9 cellular contexts compared by ENCODE assay signal in the genomic region with DNA sequence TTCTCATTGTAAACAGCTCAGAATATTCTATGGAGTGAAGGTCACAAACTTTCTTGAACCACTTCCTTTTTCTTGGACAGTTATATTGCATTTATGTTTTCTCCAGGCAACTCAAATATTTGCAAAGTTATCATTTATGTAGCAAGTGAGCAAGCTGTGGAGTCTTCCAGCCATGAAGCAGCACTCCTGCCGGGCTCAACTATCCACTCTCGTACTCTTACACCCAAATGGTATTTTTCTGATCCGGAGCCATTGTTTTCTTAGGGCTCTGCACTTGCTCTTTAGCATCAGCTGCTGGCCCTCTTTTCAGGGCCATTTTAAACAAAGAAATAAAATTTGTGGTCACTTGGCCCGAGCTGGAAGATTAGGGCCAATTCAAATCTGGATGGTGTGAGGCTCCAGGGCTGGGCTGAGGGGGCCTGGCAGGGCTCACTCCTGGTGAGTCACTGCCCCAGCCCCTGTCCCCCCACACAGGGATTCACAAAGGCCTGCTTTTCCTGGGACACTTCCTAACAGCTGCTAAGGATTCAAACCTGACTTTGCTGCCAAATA. TPM values are rescaled to one million over a fixed set of nuclear protein-coding genes. Genes with fewer than 3 reads are reported as not detected.
DNase-seq lines count a peak whose midpoint lies in the region; ATAC-seq and TF ChIP-seq lines count a peak whose summit lies in the region.
"Had no signal": no experiment of that assay in that cellular context is flagged by ENCODE, and none has a peak within 500 bp of the region (broad histone marks: within the 10 kb centered on the region; RNA-seq: fewer than 3 reads in every experiment).

No MANE protein-coding gene starts in this region.

- CTCF ChIA-PET in activated CD4-positive, alpha-beta T cell treated with anti-CD3 and anti-CD28 coated beads for 36 hours (lab: Charles Lee), result interaction anchor here (0.6 to 3.0 kb wide), 10 partner anchors 9 to 461 kb away, joined by 3 to 12 read pairs (median 4); partner anchors contain the start of gene GLRX5

- peaks cover 4% of the 10 kb centered on the region for H3K9me3 Mint-ChIP-seq in activated CD4-positive, alpha-beta T cell treated with anti-CD3 and anti-CD28 coated beads for 36 hours (ENCODE audit: low read depth)
- H3K9me3 Mint-ChIP-seq in activated naive CD8-positive, alpha-beta T cell treated with anti-CD3 and anti-CD28 coated beads, Interleukin-2, amount 10 ng/mL, durations not matched to agents 7 days and 5 days, result peaks cover 1% of the 10 kb centered on the region

- H3K36me3 Mint-ChIP-seq in activated CD4-positive, alpha-beta T cell treated with anti-CD3 and anti-CD28 coated beads for 36 hours (ENCODE audit: low read depth), result peaks cover 26% of the 10 kb centered on the region
- peaks cover 35% of the 10 kb centered on the region for H3K36me3 Mint-ChIP-seq in activated naive CD8-positive, alpha-beta T cell treated with anti-CD3 and anti-CD28 coated beads, Interleukin-2, amount 10 ng/mL, durations not matched to agents 7 days and 5 days

- TF ChIP-seq CTCF in testis (IDR thresholded peaks at IDR 0.05) (no peak), brain microvascular endothelial cell (IDR thresholded peaks at IDR 0.05; ENCODE audit: low read depth, low read length, missing control alignments) (no peak)

- in situ Hi-C loops in brain microvascular endothelial cell (cut with HindIII; ENCODE audit: low pct_ligation_motif_present, low sequenced_read_pairs), result no loop called here

- H3K27me3 ChIP-seq in layer of hippocampus (ENCODE audit: control insufficient read depth, insufficient read depth, low read length) (no peaks in the 10 kb centered on the region), testis (no peaks in the 10 kb centered on the region), brain microvascular endothelial cell (replicated peaks) (no peaks in the 10 kb centered on the region)

- no peaks in the 10 kb centered on the region for H3K36me3 ChIP-seq in testis (ENCODE audit: low read depth, missing control alignments)
- no peaks in the 10 kb centered on the region for H3K36me3 ChIP-seq in brain microvascular endothelial cell (replicated peaks)

- POLR2A ChIA-PET in activated CD4-positive, alpha-beta T cell treated with anti-CD3 and anti-CD28 coated beads for 36 hours (lab: Charles Lee), result interaction anchor here (1.7 kb wide), 1 partner anchor 26 kb away, joined by 8 read pairs; no protein-coding TSS in a partner anchor
- POLR2A ChIA-PET in activated naive CD8-positive, alpha-beta T cell treated with anti-CD3 and anti-CD28 coated beads, Interleukin-2, amount 10 ng/mL, durations not matched to agents 7 days and 5 days (lab: Charles Lee), result interaction anchor here (0.6 to 1.7 kb wide), 6 partner anchors 12 to 50 kb away, joined by 3 to 7 read pairs (median 4); no protein-coding TSS in a partner anchor

- peaks cover 54% of the 10 kb centered on the region for H3K4me1 ChIP-seq in testis

- H3K4me1 Mint-ChIP-seq in activated CD4-positive, alpha-beta T cell treated with anti-CD3 and anti-CD28 coated beads for 36 hours, result peaks cover 70% of the 10 kb centered on the region
- H3K4me1 Mint-ChIP-seq in activated naive CD8-positive, alpha-beta T cell treated with anti-CD3 and anti-CD28 coated beads, Interleukin-2, amount 10 ng/mL, durations not matched to agents 7 days and 5 days, result peaks cover 40% of the 10 kb centered on the region

- H3K9me3 ChIP-seq in testis, result no peaks in the 10 kb centered on the region

- WGBS in testis, 2 donors, result 24 to 30% methylated on average over 4 of the region's 4 CpGs

- no peak for ATAC-seq in activated CD4-positive, alpha-beta T cell treated with anti-CD3 and anti-CD28 coated beads for 36 hours
- no peak for ATAC-seq in activated naive CD8-positive, alpha-beta T cell treated with anti-CD3 and anti-CD28 coated beads, Interleukin-2, amount 10 ng/mL, durations not matched to agents 7 days and 5 days (ENCODE audit: low read depth)
- ATAC-seq in GM21367 (IDR thresholded peaks at IDR 0.05; ENCODE audit: unreplicated experiment), result no peak

- H3K27ac Mint-ChIP-seq in activated CD4-positive, alpha-beta T cell treated with anti-CD3 and anti-CD28 coated beads for 36 hours, result peak overlapping the region; percentile 77
- peak overlapping the region; percentile 71 for H3K27ac Mint-ChIP-seq in activated naive CD8-positive, alpha-beta T cell treated with anti-CD3 and anti-CD28 coated beads, Interleukin-2, amount 10 ng/mL, durations not matched to agents 7 days and 5 days

- DNase-seq in activated CD4-positive, alpha-beta T cell treated with anti-CD3 and anti-CD28 coated beads for 36 hours, result no peak
- no peak for DNase-seq in activated CD4-positive, alpha-beta T cell treated with anti-CD3 and anti-CD28 coated beads for 4 hours
- no peak for DNase-seq in activated naive CD8-positive, alpha-beta T cell treated with anti-CD3 and anti-CD28 coated beads, Interleukin-2, amount 10 ng/mL, durations not matched to agents 7 days and 5 days
- DNase-seq in testis, result no peak
- no peak for DNase-seq in activated CD4-positive, CD25-positive, alpha-beta regulatory T cell treated with anti-CD3 and anti-CD28 coated beads, Interleukin-2, amount 50 U/mL, for 72 hours
- no peak for DNase-seq in brain microvascular endothelial cell
- DNase-seq: NCI-H1092 treated with DMSO at 0.1 percent for 48 hours had no signal

- no peaks in the 10 kb centered on the region for H3K27me3 Mint-ChIP-seq in activated CD4-positive, alpha-beta T cell treated with anti-CD3 and anti-CD28 coated beads for 36 hours
- no peaks in the 10 kb centered on the region for H3K27me3 Mint-ChIP-seq in activated naive CD8-positive, alpha-beta T cell treated with anti-CD3 and anti-CD28 coated beads, Interleukin-2, amount 10 ng/mL, durations not matched to agents 7 days and 5 days

- H3K27ac ChIP-seq in layer of hippocampus (ENCODE audit: low read depth, low read length) (peak overlapping the region; percentile 33), testis (peak overlapping the region; percentile 19 to 63), brain microvascular endothelial cell (no peak overlapping the region)

- H3K4me3 ChIP-seq in testis, result no peak overlapping the region
- H3K4me3 ChIP-seq in brain microvascular endothelial cell (ENCODE audit: low read depth, low read length), result no peak overlapping the region

- no peak overlapping the region for H3K4me3 Mint-ChIP-seq in activated CD4-positive, alpha-beta T cell treated with anti-CD3 and anti-CD28 coated beads for 36 hours
- peak overlapping the region; percentile 47 for H3K4me3 Mint-ChIP-seq in activated naive CD8-positive, alpha-beta T cell treated with anti-CD3 and anti-CD28 coated beads, Interleukin-2, amount 10 ng/mL, durations not matched to agents 7 days and 5 days

- intact Hi-C loops in activated CD4-positive, alpha-beta T cell treated with anti-CD3 and anti-CD28 coated beads for 36 hours (cut with DNase I, micrococcal nuclease), result loop anchor here in 1 of 2 experiments (2.0 to 5.0 kb wide), 2 partner anchors 22 to 36 kb away; no protein-coding TSS in a partner anchor
- intact Hi-C loops in testis (cut with DNase I; ENCODE audit: low total_unique reads), result no loop called here

- TF ChIP-seq POLR2A in testis (IDR thresholded peaks at IDR 0.05), result no peak

RNA-seq across cellular contexts. Expression of gene SYNE3, which starts 19.7 kb away (rescaled TPM):
- total RNA-seq in activated CD4-positive, alpha-beta T cell treated with anti-CD3 and anti-CD28 coated beads for 36 hours, result 10 to 100 TPM; 27.3 to 34.2 TPM
- total RNA-seq in activated naive CD8-positive, alpha-beta T cell treated with anti-CD3 and anti-CD28 coated beads, Interleukin-2, amount 10 ng/mL, durations not matched to agents 7 days and 5 days, result 10 to 100 TPM; 79.0 to 79.1 TPM
- 10 to 100 TPM; 37.6 to 38.9 TPM for total RNA-seq in testis
- 8.3 TPM for polyA plus RNA-seq in testis (ENCODE audit: insufficient read depth, low read depth, low replicate concordance)

RNA-seq across cellular contexts. Expression of gene GLRX5, which starts 38.1 kb away (rescaled TPM):
- 10 to 100 TPM; 37.9 to 44.1 TPM for total RNA-seq in activated CD4-positive, alpha-beta T cell treated with anti-CD3 and anti-CD28 coated beads for 36 hours
- 10 to 100 TPM; 33.8 to 34.7 TPM for total RNA-seq in activated naive CD8-positive, alpha-beta T cell treated with anti-CD3 and anti-CD28 coated beads, Interleukin-2, amount 10 ng/mL, durations not matched to agents 7 days and 5 days
- total RNA-seq in testis, result 10 to 100 TPM; 83.9 to 95.0 TPM
- polyA plus RNA-seq in testis (ENCODE audit: insufficient read depth, low read depth, low replicate concordance), result 101 TPM
